Comparison of ENCODE assay signal across 11 cellular contexts in genomic region chr17:45857977-45858708, GRCh38. TPM values are rescaled to one million over a fixed set of nuclear protein-coding genes. Genes with fewer than 3 reads are reported as not detected.
A peak's percentile ranks its signal among the peaks of the same experiment; 100 is the strongest.
DNase-seq lines count a peak whose midpoint lies in the region; ATAC-seq, FAIRE-seq and TF ChIP-seq lines count a peak whose summit lies in the region.
"Had no signal": no experiment of that assay in that cellular context is flagged by ENCODE, and none has a peak within 500 bp of the region (broad histone marks: within the 10 kb centered on the region; RNA-seq: fewer than 3 reads in every experiment).

No MANE protein-coding gene starts in this region.

- ATAC-seq in RWPE2 (ENCODE audit: low read depth) = peak; percentile 67
- ATAC-seq in GM19324 (IDR thresholded peaks at IDR 0.05; ENCODE audit: low FRiP score, unreplicated experiment) = no peak

- peaks cover 33% of the 10 kb centered on the region for H3K27me3 Mint-ChIP-seq in progenitor cell of endocrine pancreas

- TF ChIP-seq CTCF in RWPE2 (IDR thresholded peaks at IDR 0.05; ENCODE audit: poor library complexity, severe bottlenecking) = no peak
- no peak for TF ChIP-seq CTCF in fibroblast of the aortic adventitia (IDR thresholded peaks at IDR 0.05; ENCODE audit: insufficient read depth, low read length)
- no peak for TF ChIP-seq CTCF in progenitor cell of endocrine pancreas (IDR thresholded peaks at IDR 0.05; ENCODE audit: unreplicated experiment)
- TF ChIP-seq CTCF in kidney (IDR thresholded peaks at IDR 0.05; ENCODE audit: borderline replicate concordance, extremely low read depth, insufficient read depth) = no peak
- no peak for TF ChIP-seq CTCF in A673 (conservative IDR thresholded peaks at IDR 0.05; ENCODE audit: low read depth, low read length)

- H3K27ac Mint-ChIP-seq in progenitor cell of endocrine pancreas = no peak overlapping the region
- H3K27ac Mint-ChIP-seq: dendritic cell treated with granulocyte-macrophage colony-stimulating factor and Interleukin-4, amounts not matched to agents 40 ng/mL and 50 ng/mL, for 4 days had no signal

- DNase-seq in DMS 273 (lab: John Stamatoyannopoulos, UW; ENCODE audit: unreplicated experiment) (peak; percentile 22), DMS 273 treated with DMSO at 0.1 percent for 48 hours (lab: John Stamatoyannopoulos, UW) (no peak), RWPE2 (ENCODE audit: low spot score) (no peak), fibroblast of the aortic adventitia (ENCODE audit: low read depth) (peak; percentile 25), progenitor cell of endocrine pancreas (ENCODE audit: low spot score, unreplicated experiment) (peak; percentile 49), kidney (no peak), A673 (ENCODE audit: low spot score) (no peak)

- intact Hi-C loops in kidney (cut with DNase I) = no loop called here
- intact Hi-C loops in A673 (cut with micrococcal nuclease; ENCODE audit: unreplicated experiment) = no loop called here

- no peak overlapping the region for H3K4me3 ChIP-seq in RWPE2 (ENCODE audit: severe bottlenecking)
- no peak overlapping the region for H3K4me3 ChIP-seq in fibroblast of the aortic adventitia (ENCODE audit: low read depth, low read length)
- H3K4me3 ChIP-seq in kidney (ENCODE audit: low read length in 2 of 2) = no peak overlapping the region
- no peak overlapping the region for H3K4me3 ChIP-seq in A673 (ENCODE audit: low read depth, low read length, poor library complexity, severe bottlenecking)

- POLR2A ChIA-PET in A673 (lab: Charles Lee; ENCODE audit: low non-redundant PET) = no interaction called here

- no peak overlapping the region for H3K9ac ChIP-seq in kidney (ENCODE audit: low read length in 2 of 2)

- H3K4me1 ChIP-seq in RWPE2 (ENCODE audit: insufficient read depth, poor library complexity, severe bottlenecking) = no peaks in the 10 kb centered on the region
- H3K4me1 ChIP-seq in kidney (ENCODE audit: control insufficient read depth in 1 of 2, insufficient read depth in 1 of 2, low read depth in 1 of 2, low read length in 2 of 2) = no peaks in the 10 kb centered on the region
- no peaks in the 10 kb centered on the region for H3K4me1 ChIP-seq in A673 (ENCODE audit: insufficient read depth, low read length, poor library complexity, severe bottlenecking)

- no peaks in the 10 kb centered on the region for H3K27me3 ChIP-seq in RWPE2 (ENCODE audit: insufficient read depth, poor library complexity, severe bottlenecking)
- H3K27me3 ChIP-seq in A673 (replicated peaks; ENCODE audit: insufficient read depth, low read depth, low read length, poor library complexity) = no peaks in the 10 kb centered on the region

- CTCF ChIA-PET in A673 (lab: Charles Lee) = no interaction called here

- no peaks in the 10 kb centered on the region for H3K36me3 Mint-ChIP-seq in progenitor cell of endocrine pancreas (ENCODE audit: insufficient read depth)

- FAIRE-seq in kidney (lab: Jason Lieb, UNC) = no peak

- no TSS peak for BruUV-seq in A673 (replicated peaks; lab: Mats Ljungman, UMichigan)

- no peaks in the 10 kb centered on the region for H3K9me3 Mint-ChIP-seq in progenitor cell of endocrine pancreas (ENCODE audit: low read depth)
- H3K9me3 Mint-ChIP-seq: dendritic cell treated with granulocyte-macrophage colony-stimulating factor and Interleukin-4, amounts not matched to agents 40 ng/mL and 50 ng/mL, for 4 days had no signal

- no peaks in the 10 kb centered on the region for H3K36me3 ChIP-seq in RWPE2 (ENCODE audit: low read depth)
- no peaks in the 10 kb centered on the region for H3K36me3 ChIP-seq in kidney (ENCODE audit: control insufficient read depth in 1 of 2, insufficient read depth in 2 of 2, low read length in 2 of 2)
- H3K36me3 ChIP-seq in A673 (ENCODE audit: insufficient read depth, low read length, poor library complexity, severe bottlenecking) = no peaks in the 10 kb centered on the region

- no peak overlapping the region for H3K4me3 Mint-ChIP-seq in progenitor cell of endocrine pancreas (ENCODE audit: low read depth)
- H3K4me3 Mint-ChIP-seq: dendritic cell treated with granulocyte-macrophage colony-stimulating factor and Interleukin-4, amounts not matched to agents 40 ng/mL and 50 ng/mL, for 4 days had no signal

- no peak overlapping the region for H3K27ac ChIP-seq in RWPE2 (ENCODE audit: poor library complexity, severe bottlenecking)
- no peak overlapping the region for H3K27ac ChIP-seq in kidney (ENCODE audit: low read depth in 2 of 2, low read length in 2 of 2)
- no peak overlapping the region for H3K27ac ChIP-seq in A673 (ENCODE audit: low read depth, low read length, poor library complexity, severe bottlenecking)
- H3K27ac ChIP-seq: 22Rv1 had no signal

- H3K9me3 ChIP-seq in RWPE2 (ENCODE audit: severe bottlenecking) (peaks cover 3% of the 10 kb centered on the region), kidney (ENCODE audit: control insufficient read depth in 1 of 2, low read length in 2 of 2) (no peaks in the 10 kb centered on the region), A673 (ENCODE audit: low read depth, low read length, poor library complexity, severe bottlenecking) (no peaks in the 10 kb centered on the region)

- H3K4me1 Mint-ChIP-seq in progenitor cell of endocrine pancreas (ENCODE audit: low read depth) = no peaks in the 10 kb centered on the region

RNA-seq across cellular contexts. Expression of gene SPPL2C, which starts 13.5 kb away (rescaled TPM):
- not detected in 2 replicates for total RNA-seq in fibroblast of the aortic adventitia (ENCODE audit: low replicate concordance)
- not detected in 2 replicates for total RNA-seq in progenitor cell of endocrine pancreas
- total RNA-seq in kidney = not detected
- polyA plus RNA-seq in kidney (ENCODE audit: insufficient read depth, low read depth, low replicate concordance) = not detected
- total RNA-seq in A673 (2021) = not detected in 2 replicates
- total RNA-seq: T-helper 2 cell treated with Interferon-gamma antibody and Interleukin-4, amounts not matched to agents 100 ng/mL and 5 ng/mL, for 36 hours had no signal

RNA-seq across cellular contexts. Expression of gene MAPT, which starts 36.2 kb away (rescaled TPM):
- total RNA-seq in fibroblast of the aortic adventitia (ENCODE audit: low replicate concordance) (0.54 and 1.9 TPM in 2 replicates), progenitor cell of endocrine pancreas (2.5 and 3.6 TPM in 2 replicates), kidney (2.9 TPM), A673 (2021) (8.3 and 14.7 TPM in 2 replicates)
- 15.4 TPM for polyA plus RNA-seq in kidney (ENCODE audit: insufficient read depth, low read depth, low replicate concordance)

Comparison
In these comparisons a context has a peak if more than half of its experiments do, and no peak if none do; other contexts are left out.
1. DNase-seq: peak in DMS 273 (single experiment), fibroblast of the aortic adventitia (single experiment) and progenitor cell of endocrine pancreas (single experiment); none in DMS 273 treated with DMSO at 0.1 percent for 48 hours (single experiment), RWPE2 (single experiment), kidney (single experiment) and A673 (single experiment).